In the genomic region with DNA sequence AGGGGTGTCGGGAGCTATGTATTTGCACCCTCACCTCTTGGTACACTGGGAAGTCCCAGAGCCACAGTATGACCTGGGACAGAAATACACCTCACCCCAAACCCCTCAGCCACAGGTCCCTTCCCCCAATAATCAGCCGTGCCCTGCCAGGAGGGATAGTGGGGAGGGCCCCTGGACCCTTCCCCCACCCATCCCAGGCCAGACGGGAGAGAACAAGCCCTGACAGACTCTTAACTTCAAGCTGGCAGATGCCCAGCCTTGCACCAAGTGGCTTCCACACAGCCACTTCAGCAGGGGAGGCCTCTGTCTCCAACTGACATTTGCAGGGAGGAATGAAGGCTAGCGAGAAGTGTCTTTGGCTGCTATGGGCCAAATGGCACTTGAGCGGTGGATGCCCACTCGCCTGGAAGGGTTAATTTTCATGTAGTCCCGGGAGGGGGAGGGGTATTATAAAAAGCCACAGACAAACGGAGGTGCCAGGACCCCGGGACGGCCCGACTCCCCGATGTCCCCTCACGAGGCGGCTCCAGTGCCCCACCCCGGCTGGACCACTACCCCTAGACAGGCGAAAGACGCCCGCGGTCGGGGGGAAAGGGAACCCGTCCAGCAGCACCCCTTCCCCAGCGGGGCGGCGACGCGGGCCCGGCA, we compare ENCODE assay signal across 8 cellular contexts. TPM values are rescaled to one million over a fixed set of nuclear protein-coding genes. Genes with fewer than 3 reads are reported as not detected.
DNase-seq lines count a peak whose midpoint lies in the region; ATAC-seq and TF ChIP-seq lines count a peak whose summit lies in the region.

No MANE protein-coding gene starts in this region.

- H3K36me3 ChIP-seq in CD8-positive, alpha-beta T cell (ENCODE audit: insufficient read depth, low read length), result no peaks in the 10 kb centered on the region

- ATAC-seq in CD8-positive, alpha-beta T cell, result no peak
- no peak for ATAC-seq in effector memory CD8-positive, alpha-beta T cell (replicated peaks)
- no peak for ATAC-seq in GM21390 (IDR thresholded peaks at IDR 0.05; ENCODE audit: unreplicated experiment)
- no peak for ATAC-seq in HG03571 (IDR thresholded peaks at IDR 0.05; ENCODE audit: unreplicated experiment)

- H3K9me3 Mint-ChIP-seq in CD8-positive, alpha-beta T cell, result no peaks in the 10 kb centered on the region
- H3K9me3 Mint-ChIP-seq in effector memory CD8-positive, alpha-beta T cell, result no peaks in the 10 kb centered on the region
- H3K9me3 Mint-ChIP-seq in mesothelial cell of epicardium, result no peaks in the 10 kb centered on the region

- no peak overlapping the region for H3K27ac ChIP-seq in CD8-positive, alpha-beta T cell (ENCODE audit: low read depth, low read length)

- H3K4me1 ChIP-seq in CD8-positive, alpha-beta T cell (ENCODE audit: insufficient read depth, low read length), result peaks cover 10% of the 10 kb centered on the region

- no peaks in the 10 kb centered on the region for H3K9me3 ChIP-seq in CD8-positive, alpha-beta T cell (ENCODE audit: low read length)

- CTCF ChIA-PET in CD8-positive, alpha-beta T cell (lab: Charles Lee), result interaction anchor here (1.4 kb wide), 1 partner anchor 10 kb away, joined by 9 read pairs; no protein-coding TSS in a partner anchor

- intact Hi-C loops in CD8-positive, alpha-beta T cell (cut with DNase I, micrococcal nuclease), result loop anchor here in 1 of 2 experiments (1.0 kb wide), 1 partner anchor 13 kb away; no protein-coding TSS in a partner anchor

- no peak overlapping the region for H3K4me3 ChIP-seq in CD8-positive, alpha-beta T cell (ENCODE audit: low read depth, low read length)

- H3K27ac Mint-ChIP-seq in CD8-positive, alpha-beta T cell, result no peak overlapping the region
- H3K27ac Mint-ChIP-seq in effector memory CD8-positive, alpha-beta T cell, result no peak overlapping the region
- H3K27ac Mint-ChIP-seq in mesothelial cell of epicardium, result peak overlapping the region; percentile 84

- POLR2A ChIA-PET in CD8-positive, alpha-beta T cell (lab: Charles Lee), result no interaction called here

- peaks cover 12% of the 10 kb centered on the region for H3K4me1 Mint-ChIP-seq in CD8-positive, alpha-beta T cell (ENCODE audit: low read depth)
- H3K4me1 Mint-ChIP-seq in effector memory CD8-positive, alpha-beta T cell (ENCODE audit: low read depth in 2 of 2), result peaks cover 7 to 10% of the 10 kb centered on the region in 2 donors
- H3K4me1 Mint-ChIP-seq in mesothelial cell of epicardium, result peaks cover 17% of the 10 kb centered on the region

- TF ChIP-seq CTCF in CD8-positive, alpha-beta T cell (IDR thresholded peaks at IDR 0.05), result no peak
- TF ChIP-seq CTCF in mesothelial cell of epicardium (IDR thresholded peaks at IDR 0.05; ENCODE audit: unreplicated experiment), result no peak
- TF ChIP-seq CTCF in GM20000 (IDR thresholded peaks at IDR 0.05; ENCODE audit: extremely low read depth, missing control alignments), result no peak

- DNase-seq in CD8-positive, alpha-beta T cell, result no peak
- peak; percentile 39 for DNase-seq in NCI-H2171 (lab: John Stamatoyannopoulos, UW)
- DNase-seq in effector memory CD8-positive, alpha-beta T cell, result no peak
- no peak for DNase-seq in mesothelial cell of epicardium (ENCODE audit: low spot score in 2 of 2, unreplicated experiment in 2 of 2)
- no peak for DNase-seq in activated CD4-positive, alpha-beta T cell treated with anti-CD3 and anti-CD28 coated beads, Interleukin-2, amount 50 U/mL, for 4 hours
- no peak for DNase-seq in GM20000 (ENCODE audit: low spot score)

- H3K36me3 Mint-ChIP-seq in CD8-positive, alpha-beta T cell, result no peaks in the 10 kb centered on the region
- no peaks in the 10 kb centered on the region for H3K36me3 Mint-ChIP-seq in effector memory CD8-positive, alpha-beta T cell (ENCODE audit: insufficient read depth)
- H3K36me3 Mint-ChIP-seq in mesothelial cell of epicardium, result no peaks in the 10 kb centered on the region

- peaks cover 19% of the 10 kb centered on the region for H3K27me3 ChIP-seq in CD8-positive, alpha-beta T cell (ENCODE audit: insufficient read depth, low read length)

- peak overlapping the region; percentile 67 for H3K4me3 Mint-ChIP-seq in CD8-positive, alpha-beta T cell
- H3K4me3 Mint-ChIP-seq in effector memory CD8-positive, alpha-beta T cell, result peak overlapping the region; percentile 48 to 65
- peak overlapping the region; percentile 71 for H3K4me3 Mint-ChIP-seq in mesothelial cell of epicardium

- H3K27me3 Mint-ChIP-seq in CD8-positive, alpha-beta T cell (ENCODE audit: low read depth), result peaks cover 35% of the 10 kb centered on the region
- H3K27me3 Mint-ChIP-seq in effector memory CD8-positive, alpha-beta T cell, result peaks cover 42 to 57% of the 10 kb centered on the region in 2 donors
- H3K27me3 Mint-ChIP-seq in mesothelial cell of epicardium (ENCODE audit: low read depth), result no peaks in the 10 kb centered on the region

RNA-seq across cellular contexts. Expression of gene SYNC, which starts 0.5 kb away (rescaled TPM):
- total RNA-seq in CD8-positive, alpha-beta T cell, result not detected
- total RNA-seq in mesothelial cell of epicardium, result 3.9 to 4.5 TPM (median 4.0 TPM) in 3 replicates

RNA-seq across cellular contexts. Expression of gene RBBP4, which starts 51.1 kb away (rescaled TPM):
- total RNA-seq in CD8-positive, alpha-beta T cell, result 100 to 1,000 TPM; 109 to 121 TPM
- 387 to 395 TPM (median 388 TPM) in 3 replicates for total RNA-seq in mesothelial cell of epicardium

RNA-seq across cellular contexts. Expression of gene ZBTB8OS, which starts 51.7 kb away (rescaled TPM):
- total RNA-seq in CD8-positive, alpha-beta T cell, result 10 to 100 TPM; 25.9 to 26.8 TPM
- 37.8 to 41.3 TPM (median 39.3 TPM) in 3 replicates for total RNA-seq in mesothelial cell of epicardium
